Comparison of ENCODE assay signal across 25 cellular contexts in genomic region chr5:138082033-138082432, GRCh38. TPM values are rescaled to one million over a fixed set of nuclear protein-coding genes. Genes with fewer than 3 reads are reported as not detected.
DNase-seq lines count a peak whose midpoint lies in the region; ATAC-seq and TF ChIP-seq lines count a peak whose summit lies in the region.
"Had no signal": no experiment of that assay in that cellular context is flagged by ENCODE, and none has a peak within 500 bp of the region (broad histone marks: within the 10 kb centered on the region; RNA-seq: fewer than 3 reads in every experiment).

No MANE protein-coding gene starts in this region.

- intact Hi-C loops in HCT116 (cut with micrococcal nuclease), result no loop called here

- peaks cover 19% of the 10 kb centered on the region for H3F3A ChIP-seq in neural progenitor cell (ENCODE audit: low read depth)

- POLR2A ChIA-PET in HCT116 (lab: Charles Lee), result no interaction called here

- no peaks in the 10 kb centered on the region for H3K9me3 Mint-ChIP-seq in activated T-cell treated with anti-CD3 and anti-CD28 coated beads, Interleukin-2, amount 50 U/mL, for 72 hours
- H3K9me3 Mint-ChIP-seq in activated T-cell treated with anti-CD3 and anti-CD28 coated beads, Interleukin-2, amount 50 U/mL, for 4 hours, result no peaks in the 10 kb centered on the region
- no peaks in the 10 kb centered on the region for H3K9me3 Mint-ChIP-seq in neural progenitor cell
- H3K9me3 Mint-ChIP-seq: brain; CD4-positive, CD25-positive, alpha-beta regulatory T cell had no signal

- H3K4me1 Mint-ChIP-seq in activated T-cell treated with anti-CD3 and anti-CD28 coated beads, Interleukin-2, amount 50 U/mL, for 72 hours (ENCODE audit: low read depth), result peaks cover 18% of the 10 kb centered on the region
- H3K4me1 Mint-ChIP-seq in activated T-cell treated with anti-CD3 and anti-CD28 coated beads, Interleukin-2, amount 50 U/mL, for 4 hours (ENCODE audit: low read depth), result peaks cover 9% of the 10 kb centered on the region
- peaks cover 10% of the 10 kb centered on the region for H3K4me1 Mint-ChIP-seq in neural progenitor cell

- H3K4me3 ChIP-seq in HCT116 (replicated peaks in 1 of 2; ENCODE audit: low read depth in 1 of 2, low read length in 2 of 2), result no peak overlapping the region
- H3K4me3 ChIP-seq in neural progenitor cell, result no peak overlapping the region
- H3K4me3 ChIP-seq: colonic mucosa, lung, SK-N-MC, upper lobe of right lung had no signal

- CTCF ChIA-PET in HCT116 (lab: Charles Lee), result interaction anchor here (0.9 to 2.3 kb wide), 4 partner anchors 9 to 67 kb away, joined by 3 to 16 read pairs (median 5); no protein-coding TSS in a partner anchor

- H3K9ac ChIP-seq in HCT116 (ENCODE audit: low read length) (no peak overlapping the region), neural progenitor cell (no peak overlapping the region)
- H3K9ac ChIP-seq: KMS-11 had no signal

- H3K4me3 Mint-ChIP-seq in activated T-cell treated with anti-CD3 and anti-CD28 coated beads, Interleukin-2, amount 50 U/mL, for 72 hours, result peak overlapping the region; percentile 78 to 82
- no peak overlapping the region for H3K4me3 Mint-ChIP-seq in activated T-cell treated with anti-CD3 and anti-CD28 coated beads, Interleukin-2, amount 50 U/mL, for 4 hours
- no peak overlapping the region for H3K4me3 Mint-ChIP-seq in neural progenitor cell
- H3K4me3 Mint-ChIP-seq: brain had no signal

- H2AFZ ChIP-seq in HCT116 (ENCODE audit: low read depth, low read length, poor library complexity, severe bottlenecking) (no peak overlapping the region), neural progenitor cell (replicated peaks) (no peak overlapping the region)

- no peaks in the 10 kb centered on the region for H3K36me3 Mint-ChIP-seq in activated T-cell treated with anti-CD3 and anti-CD28 coated beads, Interleukin-2, amount 50 U/mL, for 72 hours (ENCODE audit: insufficient read depth in 2 of 2)
- no peaks in the 10 kb centered on the region for H3K36me3 Mint-ChIP-seq in activated T-cell treated with anti-CD3 and anti-CD28 coated beads, Interleukin-2, amount 50 U/mL, for 4 hours (ENCODE audit: insufficient read depth)
- no peaks in the 10 kb centered on the region for H3K36me3 Mint-ChIP-seq in neural progenitor cell
- H3K36me3 Mint-ChIP-seq: brain; CD4-positive, CD25-positive, alpha-beta regulatory T cell had no signal

- H3K27ac ChIP-seq in HCT116 (ENCODE audit: low read depth, low read length) (no peak overlapping the region), VCaP (no peak overlapping the region), neural progenitor cell (no peak overlapping the region)
- H3K27ac ChIP-seq: colonic mucosa, KMS-11, SK-N-MC, upper lobe of right lung had no signal

- no peak for ATAC-seq in activated T-cell treated with anti-CD3 and anti-CD28 coated beads, Interleukin-2, amount 50 U/mL, for 72 hours (replicated peaks in 1 of 2)
- no peak for ATAC-seq in activated T-cell treated with anti-CD3 and anti-CD28 coated beads, Interleukin-2, amount 50 U/mL, for 4 hours
- ATAC-seq in HCT116 (no peak), GM18909 (IDR thresholded peaks at IDR 0.05; ENCODE audit: poor library complexity, unreplicated experiment) (no peak), GM18502 (IDR thresholded peaks at IDR 0.05; ENCODE audit: poor library complexity, unreplicated experiment) (no peak)
- ATAC-seq: Panc1, upper lobe of right lung had no signal

- no peaks in the 10 kb centered on the region for H3K27me3 ChIP-seq in HCT116 (ENCODE audit: insufficient read depth, low read length)
- no peaks in the 10 kb centered on the region for H3K27me3 ChIP-seq in neural progenitor cell
- H3K27me3 ChIP-seq: colonic mucosa, upper lobe of right lung had no signal

- no peaks in the 10 kb centered on the region for H3K27me3 Mint-ChIP-seq in activated T-cell treated with anti-CD3 and anti-CD28 coated beads, Interleukin-2, amount 50 U/mL, for 72 hours (ENCODE audit: low read depth)
- no peaks in the 10 kb centered on the region for H3K27me3 Mint-ChIP-seq in activated T-cell treated with anti-CD3 and anti-CD28 coated beads, Interleukin-2, amount 50 U/mL, for 4 hours (ENCODE audit: low read depth)
- no peaks in the 10 kb centered on the region for H3K27me3 Mint-ChIP-seq in neural progenitor cell (ENCODE audit: insufficient read depth, low read depth)
- H3K27me3 Mint-ChIP-seq: brain had no signal

- H3K79me2 ChIP-seq in HCT116 (ENCODE audit: insufficient read depth, low read length) (no peaks in the 10 kb centered on the region), neural progenitor cell (ENCODE audit: low read depth) (no peaks in the 10 kb centered on the region)

- BruUV-seq in HCT116 (replicated peaks; lab: Mats Ljungman, UMichigan), result no TSS peak

- no peak for TF ChIP-seq POLR2A in HCT116 (IDR thresholded peaks at IDR 0.05; ENCODE audit: borderline replicate concordance, extremely low read depth, insufficient read depth, insufficient read length)

- H3K9me3 ChIP-seq in HCT116 (ENCODE audit: control insufficient read depth in 1 of 2, insufficient read depth in 1 of 2, low read depth in 1 of 2, low read length in 2 of 2) (no peaks in the 10 kb centered on the region), neural progenitor cell (ENCODE audit: low read depth) (no peaks in the 10 kb centered on the region)
- H3K9me3 ChIP-seq: colonic mucosa, upper lobe of right lung had no signal

- no peak for DNase-seq in activated T-cell treated with anti-CD3 and anti-CD28 coated beads, Interleukin-2, amount 50 U/mL, for 72 hours
- DNase-seq in activated T-cell treated with anti-CD3 and anti-CD28 coated beads, Interleukin-2, amount 50 U/mL, for 4 hours, result no peak
- DNase-seq in HCT116 (ENCODE audit: low read depth, low spot score) (no peak), neural progenitor cell (ENCODE audit: low spot score) (no peak), NCI-H774 (lab: John Stamatoyannopoulos, UW) (no peak)
- DNase-seq: ACHN; activated CD8-positive, alpha-beta memory T cell treated with anti-CD3 and anti-CD28 coated beads, Interleukin-2, amount 50 U/mL, for 4 hours; CD4-positive, CD25-positive, alpha-beta regulatory T cell; colonic mucosa; GOT3; NCI-H1105 treated with DMSO at 0.1 percent for 48 hours; NCI-H2171 treated with DMSO at 0.1 percent for 48 hours; NCI-H69; T-helper 9 cell; upper lobe of right lung had no signal

- no peak overlapping the region for H3K4me2 ChIP-seq in HCT116 (ENCODE audit: low read length)
- H3K4me2 ChIP-seq in neural progenitor cell, result no peak overlapping the region
- H3K4me2 ChIP-seq: KMS-11 had no signal

- H4K20me1 ChIP-seq in HCT116 (ENCODE audit: insufficient read depth), result no peaks in the 10 kb centered on the region
- no peaks in the 10 kb centered on the region for H4K20me1 ChIP-seq in neural progenitor cell (ENCODE audit: low read depth)

- no peak for TF ChIP-seq RAD21 in HCT116 (IDR thresholded peaks at IDR 0.05; ENCODE audit: low read depth)

- no peak overlapping the region for H3K27ac Mint-ChIP-seq in activated T-cell treated with anti-CD3 and anti-CD28 coated beads, Interleukin-2, amount 50 U/mL, for 72 hours
- no peak overlapping the region for H3K27ac Mint-ChIP-seq in neural progenitor cell
- H3K27ac Mint-ChIP-seq: brain had no signal

- TF ChIP-seq CTCF in HCT116 (IDR thresholded peaks at IDR 0.05 in 2 of 3, conservative IDR thresholded peaks at IDR 0.05 in 1 of 3; ENCODE audit: borderline replicate concordance in 1 of 3, insufficient read depth in 1 of 3, low read depth in 2 of 3, low read length in 2 of 3) (0 out of 6 replicates have a peak, but pooled peaks of 2 of the 3 experiments have one; percentile 13 to 15), VCaP (conservative IDR thresholded peaks at IDR 0.05) (peak; percentile 13; the same call in 1 of the 2 replicates), neural progenitor cell (IDR thresholded peaks at IDR 0.05) (peak; percentile 16)

- no peaks in the 10 kb centered on the region for H3K9me2 ChIP-seq in HCT116 (ENCODE audit: insufficient read depth)

- RAD21 ChIA-PET in HCT116 (lab: Charles Lee; ENCODE audit: low non-redundant PET in 1 of 2, low total read pairs in 2 of 2, uncharacterized antibody in 2 of 2, unreplicated experiment in 2 of 2), result no interaction called here

- H3K36me3 ChIP-seq in HCT116 (ENCODE audit: control insufficient read depth in 1 of 2, insufficient read depth in 2 of 2, low read length in 2 of 2) (no peaks in the 10 kb centered on the region), neural progenitor cell (no peaks in the 10 kb centered on the region)
- H3K36me3 ChIP-seq: colonic mucosa, upper lobe of right lung had no signal

- no peaks in the 10 kb centered on the region for H3K4me1 ChIP-seq in HCT116 (ENCODE audit: control insufficient read depth in 1 of 2, insufficient read depth in 2 of 2, low read length in 2 of 2)
- H3K4me1 ChIP-seq in neural progenitor cell, result peaks cover 26% of the 10 kb centered on the region
- H3K4me1 ChIP-seq: colonic mucosa, upper lobe of right lung had no signal

TF ChIP-seq in HCT116, 20 proteins besides CTCF, POLR2A, EP300 and RAD21 (continues in another document):
- no peak for TF ChIP-seq POLR2AphosphoS5 (IDR thresholded peaks at IDR 0.05; ENCODE audit: low read depth, low read length)

RNA-seq across cellular contexts. Expression of gene WNT8A, which starts 1.8 kb away (rescaled TPM):
- not detected for total RNA-seq in activated T-cell treated with anti-CD3 and anti-CD28 coated beads, Interleukin-2, amount 50 U/mL, for 72 hours
- not detected for total RNA-seq in activated T-cell treated with anti-CD3 and anti-CD28 coated beads, Interleukin-2, amount 50 U/mL, for 4 hours
- total RNA-seq in HCT116 (2021; ENCODE audit: unreplicated experiment), result not detected
- not detected in 2 replicates for polyA plus RNA-seq in HCT116 (2012)
- total RNA-seq in neural progenitor cell (ENCODE audit: low replicate concordance), result 0.25 TPM in 1 of 2 replicates, not detected in the other
- total RNA-seq: activated CD4-positive, alpha-beta T cell treated with anti-CD3 and anti-CD28 coated beads for 36 hours; CD4-positive, CD25-positive, alpha-beta regulatory T cell; colonic mucosa; lung; upper lobe of right lung had no signal
- polyA plus RNA-seq: CD4-positive, CD25-positive, alpha-beta regulatory T cell; keratinocyte; lung had no signal

RNA-seq across cellular contexts. Expression of gene FAM13B, which starts 49.2 kb away (rescaled TPM):
- total RNA-seq in activated T-cell treated with anti-CD3 and anti-CD28 coated beads, Interleukin-2, amount 50 U/mL, for 72 hours, result 10 to 100 TPM; 19.3 to 20.5 TPM
- 10 to 100 TPM; 15.0 to 17.7 (median 15.3) TPM for total RNA-seq in activated T-cell treated with anti-CD3 and anti-CD28 coated beads, Interleukin-2, amount 50 U/mL, for 4 hours
- total RNA-seq in HCT116 (2021; ENCODE audit: unreplicated experiment), result 13.6 TPM
- 2.4 and 2.7 TPM in 2 replicates for polyA plus RNA-seq in HCT116 (2012)
- 25.4 and 41.7 TPM in 2 replicates for total RNA-seq in neural progenitor cell (ENCODE audit: low replicate concordance)

RNA-seq across cellular contexts. Expression of gene NME5, which starts 57.2 kb away (rescaled TPM):
- total RNA-seq in activated T-cell treated with anti-CD3 and anti-CD28 coated beads, Interleukin-2, amount 50 U/mL, for 72 hours, result not detected
- not detected for total RNA-seq in activated T-cell treated with anti-CD3 and anti-CD28 coated beads, Interleukin-2, amount 50 U/mL, for 4 hours
- total RNA-seq in HCT116 (2021; ENCODE audit: unreplicated experiment) (3.1 TPM), neural progenitor cell (ENCODE audit: low replicate concordance) (6.7 and 8.0 TPM in 2 replicates)
- polyA plus RNA-seq in HCT116 (2012), result 0.69 and 0.91 TPM in 2 replicates
- total RNA-seq: activated CD4-positive, alpha-beta T cell treated with anti-CD3 and anti-CD28 coated beads for 36 hours; CD4-positive, CD25-positive, alpha-beta regulatory T cell; colonic mucosa had no signal
- polyA plus RNA-seq: CD4-positive, CD25-positive, alpha-beta regulatory T cell had no signal

Comparison
In these comparisons a context has a peak if more than half of its experiments do, and no peak if none do; other contexts are left out.
1. H3K4me3 Mint-ChIP-seq: peak in activated T-cell treated with anti-CD3 and anti-CD28 coated beads, Interleukin-2, amount 50 U/mL, for 72 hours (2 of 2); none in activated T-cell treated with anti-CD3 and anti-CD28 coated beads, Interleukin-2, amount 50 U/mL, for 4 hours (single experiment) and neural progenitor cell (single experiment).
2. Peak in every context shown above with its lines, with median percentiles within 50 percentile points of each other: CTCF ChIP-seq.